Comparison of ENCODE assay signal across 8 cellular contexts in the genomic region with DNA sequence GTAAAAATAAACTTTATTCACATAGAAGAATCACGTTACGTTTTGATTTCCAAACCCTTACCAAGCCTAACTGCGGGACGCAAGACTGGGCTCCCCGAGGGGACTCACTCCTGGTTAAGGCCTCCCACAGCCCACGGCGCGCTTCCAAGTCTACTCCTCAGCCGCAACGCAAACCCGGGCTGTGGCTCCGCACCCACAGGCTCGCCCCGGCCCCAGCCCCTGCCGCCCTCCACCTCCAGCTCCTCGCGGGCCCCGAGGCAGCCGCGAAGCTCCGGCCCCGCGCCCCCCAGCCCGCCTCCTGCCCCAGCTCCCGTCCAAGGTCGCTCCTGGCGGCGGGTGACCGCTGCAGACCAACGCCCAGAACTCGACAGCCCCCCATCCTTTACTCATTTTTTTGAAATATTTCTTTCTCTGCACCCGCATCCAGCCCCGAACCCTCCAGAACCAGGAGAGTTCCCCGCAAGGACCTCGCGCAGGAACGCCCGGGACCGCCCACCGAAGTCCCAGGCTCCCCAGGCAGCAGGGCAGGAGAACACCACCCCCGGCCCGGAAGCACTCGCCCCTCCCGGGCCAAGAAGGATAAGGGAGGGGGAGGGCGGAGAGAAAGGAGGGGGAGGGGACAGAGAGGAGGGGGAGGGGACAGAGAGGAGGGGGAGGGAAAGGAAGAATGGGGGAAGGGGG. TPM values are rescaled to one million over a fixed set of nuclear protein-coding genes. Genes with fewer than 3 reads are reported as not detected.
DNase-seq lines count a peak whose midpoint lies in the region; FAIRE-seq and TF ChIP-seq lines count a peak whose summit lies in the region.

No MANE protein-coding gene starts in this region.

- no peak overlapping the region for H2AFZ ChIP-seq in endothelial cell of umbilical vein (ENCODE audit: low read depth, low read length)

- intact Hi-C loops in CD14-positive monocyte (cut with micrococcal nuclease), result loop anchor here (5.0 to 10.0 kb wide), 3 partner anchors 170 to 243 kb away; a partner anchor contains a TSS
- intact Hi-C loops in endothelial cell of umbilical vein (cut with micrococcal nuclease), result loop anchor here (1.0 to 5.0 kb wide), 6 partner anchors 107 to 509 kb away; a partner anchor contains a TSS

- H3K27ac Mint-ChIP-seq in CD14-positive monocyte, result peak overlapping the region; percentile 82 to 96 (median 91)
- H3K27ac Mint-ChIP-seq in mesothelial cell of epicardium, result peak overlapping the region; percentile 95

- TF ChIP-seq POLR2A in endothelial cell of umbilical vein (IDR thresholded peaks at IDR 0.05; ENCODE audit: low read depth, low read length), result no peak

- peaks cover 18% of the 10 kb centered on the region for H4K20me1 ChIP-seq in endothelial cell of umbilical vein (replicated peaks; ENCODE audit: control insufficient read depth, extremely low read depth, insufficient read depth, low read length)

- H3K36me3 Mint-ChIP-seq in CD14-positive monocyte (peaks cover 2 to 7% of the 10 kb centered on the region in 2 donors), mesothelial cell of epicardium (peaks cover 4% of the 10 kb centered on the region)

- POLR2A ChIA-PET in endothelial cell of umbilical vein (lab: Charles Lee), result interaction anchor here (1.2 kb wide), 1 partner anchor 508 kb away, joined by 4 read pairs; no protein-coding TSS in a partner anchor

- TF ChIP-seq CTCF in CD14-positive monocyte (IDR thresholded peaks at IDR 0.05), result no peak
- no peak for TF ChIP-seq CTCF in HFF-Myc (IDR thresholded peaks at IDR 0.05; ENCODE audit: low read depth, low read length, missing control alignments)
- TF ChIP-seq CTCF in endothelial cell of umbilical vein (IDR thresholded peaks at IDR 0.05; ENCODE audit: extremely low read depth in 1 of 2, insufficient read depth in 1 of 2, low read depth in 1 of 2, low read length in 2 of 2), result no peak
- TF ChIP-seq CTCF in mesothelial cell of epicardium (IDR thresholded peaks at IDR 0.05; ENCODE audit: unreplicated experiment), result no peak

- no peaks in the 10 kb centered on the region for H3K9me3 ChIP-seq in endothelial cell of umbilical vein (replicated peaks; ENCODE audit: control insufficient read depth, insufficient read depth, low read length)

- peak overlapping the region; percentile 89 for H3K4me3 ChIP-seq in HFF-Myc (replicated peaks; ENCODE audit: low read depth, low read length)
- peak overlapping the region; percentile 97 to 99 (median 99) for H3K4me3 ChIP-seq in endothelial cell of umbilical vein (replicated peaks in 1 of 3; ENCODE audit: insufficient read depth in 1 of 3, low read depth in 1 of 3, low read length in 3 of 3)

- no peaks in the 10 kb centered on the region for H3K27me3 Mint-ChIP-seq in CD14-positive monocyte (ENCODE audit: low read depth in 3 of 3)
- H3K27me3 Mint-ChIP-seq in mesothelial cell of epicardium (ENCODE audit: low read depth), result no peaks in the 10 kb centered on the region

- H3K4me2 ChIP-seq in endothelial cell of umbilical vein (ENCODE audit: insufficient read depth, low read length), result peak overlapping the region; percentile 75

- peak overlapping the region; percentile 99 for H3K9ac ChIP-seq in endothelial cell of umbilical vein (replicated peaks; ENCODE audit: extremely low read depth, insufficient read depth, low read length)

- H3K4me3 Mint-ChIP-seq in CD14-positive monocyte, result peak overlapping the region; percentile 96 to 98
- H3K4me3 Mint-ChIP-seq in mesothelial cell of epicardium, result peak overlapping the region; percentile 96

- H3K9me3 Mint-ChIP-seq in CD14-positive monocyte, result peaks cover 0 to 2% (median 0%) of the 10 kb centered on the region in 7 donors
- H3K9me3 Mint-ChIP-seq in mesothelial cell of epicardium, result no peaks in the 10 kb centered on the region

- peak; percentile 62 for FAIRE-seq in endothelial cell of umbilical vein (lab: Jason Lieb, UNC)

- CTCF ChIA-PET in endothelial cell of umbilical vein (lab: Charles Lee), result interaction anchor here (1.3 kb wide), 1 partner anchor 17 kb away, joined by 3 read pairs; no protein-coding TSS in a partner anchor

- H3K9me1 ChIP-seq in endothelial cell of umbilical vein (replicated peaks; ENCODE audit: control insufficient read depth, extremely low read depth, insufficient read depth, low read length), result no peaks in the 10 kb centered on the region

- H3K27me3 ChIP-seq in endothelial cell of umbilical vein (ENCODE audit: control insufficient read depth in 2 of 2, insufficient read depth in 2 of 2, low read length in 2 of 2), result no peaks in the 10 kb centered on the region

- H3K4me1 Mint-ChIP-seq in CD14-positive monocyte (peaks cover 38% of the 10 kb centered on the region), mesothelial cell of epicardium (peaks cover 35% of the 10 kb centered on the region)

- BruUV-seq in endothelial cell of umbilical vein (replicated peaks; lab: Mats Ljungman, UMichigan), result no TSS peak

- peaks cover 58% of the 10 kb centered on the region for H3K79me2 ChIP-seq in endothelial cell of umbilical vein (ENCODE audit: control insufficient read depth, insufficient read depth, low read length)

- peaks cover 3 to 5% of the 10 kb centered on the region in 2 experiments for H3K36me3 ChIP-seq in endothelial cell of umbilical vein (ENCODE audit: control insufficient read depth in 2 of 2, extremely low read depth in 1 of 2, insufficient read depth in 2 of 2, low read length in 2 of 2)

- H3K27ac ChIP-seq in endothelial cell of umbilical vein (ENCODE audit: insufficient read depth, low read depth, low read length), result peak overlapping the region; percentile 95

- DNase-seq in CD14-positive monocyte (ENCODE audit: low spot score) (no peak), HFF-Myc (ENCODE audit: extremely low read depth, low read depth) (peak; percentile 48), NCI-H82 treated with DMSO at 0.1 percent for 48 hours (lab: John Stamatoyannopoulos, UW; ENCODE audit: unreplicated experiment) (peak; percentile 60), endothelial cell of umbilical vein (ENCODE audit: low read depth, low spot score) (peak; percentile 60), mesothelial cell of epicardium (ENCODE audit: low spot score in 2 of 2, unreplicated experiment in 2 of 2) (peak; percentile 41 to 64), middle frontal gyrus (ENCODE audit: extremely low spot score, low spot score) (no peak)
- DNase-seq in activated CD8-positive, alpha-beta memory T cell treated with anti-CD3 and anti-CD28 coated beads, Interleukin-2, amount 50 U/mL, for 4 hours, result peak; percentile 64
- peak; percentile 36 for DNase-seq in stimulated activated CD8-positive, alpha-beta memory T cell treated with anti-CD3 and anti-CD28 coated beads, Interleukin-15, amount 100 ng/mL, for 24 hours (ENCODE audit: low read depth)

- dilution Hi-C loops in endothelial cell of umbilical vein (cut with MboI; ENCODE audit: extremely low pct_ligation_motif_present, low sequenced_read_pairs), result no loop called here

- H3K4me1 ChIP-seq in endothelial cell of umbilical vein (ENCODE audit: control insufficient read depth, extremely low read depth, insufficient read depth, low read length), result peaks cover 32% of the 10 kb centered on the region

TF ChIP-seq in endothelial cell of umbilical vein, 7 proteins besides CTCF, POLR2A, EP300 and RAD21:
- TF ChIP-seq GATA2 (IDR thresholded peaks at IDR 0.05; ENCODE audit: insufficient read depth, insufficient read length, low read depth, low read length), result no peak
- no peak for TF ChIP-seq MYC (IDR thresholded peaks at IDR 0.05; ENCODE audit: low read depth, low read length)
- TF ChIP-seq JUN (IDR thresholded peaks at IDR 0.05; ENCODE audit: borderline replicate concordance, insufficient read depth, insufficient read length, low read depth), result no peak
- no peak for TF ChIP-seq EZH2 (IDR thresholded peaks at IDR 0.05; ENCODE audit: borderline replicate concordance, low read depth, low read length, severe bottlenecking)
- no peak for TF ChIP-seq FOS (IDR thresholded peaks at IDR 0.05; ENCODE audit: borderline replicate concordance, insufficient read depth, low read length)
- TF ChIP-seq POLR2AphosphoS5 (IDR thresholded peaks at IDR 0.05; ENCODE audit: insufficient read depth, low read depth, low read length), result no peak
- TF ChIP-seq, protein P1, sequence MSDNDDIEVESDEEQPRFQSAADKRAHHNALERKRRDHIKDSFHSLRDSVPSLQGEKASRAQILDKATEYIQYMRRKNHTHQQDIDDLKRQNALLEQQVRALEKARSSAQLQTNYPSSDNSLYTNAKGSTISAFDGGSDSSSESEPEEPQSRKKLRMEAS (IDR thresholded peaks at IDR 0.05; ENCODE audit: insufficient read depth, insufficient read length), result no peak

RNA-seq across cellular contexts. Expression of a gene that starts 0.9 kb away (rescaled TPM):
- polyA plus RNA-seq in CD14-positive monocyte (10 to 100 TPM; 20.4 to 27.3 TPM), endothelial cell of umbilical vein (204 and 210 TPM in 2 replicates)
- total RNA-seq in endothelial cell of umbilical vein (260 and 270 TPM in 2 replicates), mesothelial cell of epicardium (333 to 348 TPM (median 347 TPM) in 3 replicates)
- polyA plus RNA-seq in endothelial cell of umbilical vein (2011; cell fraction: cytosol; rRNA removed), result 178 and 206 TPM in 2 replicates
- 293 and 322 TPM in 2 replicates for polyA plus RNA-seq in endothelial cell of umbilical vein (2011; cell fraction: nucleus; rRNA removed)
- 155 and 161 TPM in 2 replicates for polyA plus RNA-seq in endothelial cell of umbilical vein (2012)
- polyA minus RNA-seq in endothelial cell of umbilical vein, result 357 and 386 TPM in 2 replicates
- 117 TPM for polyA minus RNA-seq in endothelial cell of umbilical vein (2011; cell fraction: cytosol; rRNA and poly(A)+ RNA removed)
- 211 and 212 TPM in 2 replicates for polyA minus RNA-seq in endothelial cell of umbilical vein (2011; cell fraction: nucleus; rRNA and poly(A)+ RNA removed)

Comparison
In these comparisons a context has a peak if more than half of its experiments do, and no peak if none do; other contexts are left out.
1. DNase-seq: peak in HFF-Myc (single experiment), NCI-H82 treated with DMSO at 0.1 percent for 48 hours (single experiment), activated CD8-positive, alpha-beta memory T cell treated with anti-CD3 and anti-CD28 coated beads, Interleukin-2, amount 50 U/mL, for 4 hours (single experiment), endothelial cell of umbilical vein (single experiment), mesothelial cell of epicardium (2 of 2) and stimulated activated CD8-positive, alpha-beta memory T cell treated with anti-CD3 and anti-CD28 coated beads, Interleukin-15, amount 100 ng/mL, for 24 hours (single experiment); none in CD14-positive monocyte (single experiment) and middle frontal gyrus (single experiment).